Comparison of ENCODE assay signal across 1 cellular context in the genomic region with DNA sequence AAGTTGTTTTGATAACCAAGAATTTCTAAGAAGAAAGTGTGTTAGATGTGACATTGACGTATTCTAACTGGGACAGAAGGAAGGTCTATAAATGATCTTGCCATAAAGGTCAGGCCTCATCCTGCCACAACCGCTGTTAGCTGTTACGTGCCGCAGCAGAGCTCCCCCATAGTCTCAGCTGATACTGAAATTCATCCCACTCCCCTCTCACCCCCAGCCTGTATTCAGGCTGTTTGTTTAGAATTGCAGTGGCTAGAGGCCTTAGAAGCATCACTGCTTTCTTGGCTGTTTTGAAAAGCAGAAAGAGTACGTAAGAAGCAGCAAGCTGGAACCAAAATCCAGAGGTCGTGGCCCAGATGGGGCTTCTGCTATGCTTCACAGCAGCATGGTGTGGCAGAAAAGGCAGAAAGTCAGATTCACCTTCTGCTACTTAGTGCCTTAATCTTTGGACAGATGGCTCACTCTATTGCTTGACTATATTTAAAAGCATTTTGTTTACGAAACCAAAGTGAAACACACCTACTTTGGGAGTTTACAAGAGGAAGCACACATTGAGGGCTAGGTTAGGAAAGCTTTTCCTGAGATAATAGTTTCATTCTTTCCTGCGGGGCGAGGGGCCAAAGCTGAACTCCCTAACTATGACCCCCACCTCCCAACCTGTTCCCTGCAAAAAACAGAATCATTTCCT.
TF ChIP-seq lines count a peak whose summit lies in the region.

No MANE protein-coding gene starts in this region.

TF ChIP-seq in H1, 55 proteins besides CTCF, POLR2A, EP300 and RAD21:
- TF ChIP-seq BCL11A (IDR thresholded peaks at IDR 0.05; ENCODE audit: low read depth in 2 of 2, low read length in 2 of 2): no peak
- TF ChIP-seq SP4 (IDR thresholded peaks at IDR 0.05; ENCODE audit: low read length): no peak
- TF ChIP-seq TAF7 (optimal IDR thresholded peaks at IDR 0.05; ENCODE audit: borderline replicate concordance, low read depth, low read length): no peak
- no peak for TF ChIP-seq EGR1 (IDR thresholded peaks at IDR 0.05; ENCODE audit: borderline replicate concordance, low read depth, low read length)
- TF ChIP-seq, protein P1, sequence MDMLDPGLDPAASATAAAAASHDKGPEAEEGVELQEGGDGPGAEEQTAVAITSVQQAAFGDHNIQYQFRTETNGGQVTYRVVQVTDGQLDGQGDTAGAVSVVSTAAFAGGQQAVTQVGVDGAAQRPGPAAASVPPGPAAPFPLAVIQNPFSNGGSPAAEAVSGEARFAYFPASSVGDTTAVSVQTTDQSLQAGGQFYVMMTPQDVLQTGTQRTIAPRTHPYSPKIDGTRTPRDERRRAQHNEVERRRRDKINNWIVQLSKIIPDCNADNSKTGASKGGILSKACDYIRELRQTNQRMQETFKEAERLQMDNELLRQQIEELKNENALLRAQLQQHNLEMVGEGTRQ (IDR thresholded peaks at IDR 0.05; ENCODE audit: low read length): no peak
- TF ChIP-seq SUZ12 (IDR thresholded peaks at IDR 0.05; ENCODE audit: low read length): no peak
- TF ChIP-seq RXRA (IDR thresholded peaks at IDR 0.05; ENCODE audit: insufficient read depth, low read depth, low read length): no peak
- TF ChIP-seq SP2 (IDR thresholded peaks at IDR 0.05; ENCODE audit: low read length): no peak
- no peak for TF ChIP-seq CBX5 (IDR thresholded peaks at IDR 0.05; ENCODE audit: low read depth, low read length)
- no peak for TF ChIP-seq SIX5 (IDR thresholded peaks at IDR 0.05; ENCODE audit: low read depth, low read length)
- TF ChIP-seq TAF1 (IDR thresholded peaks at IDR 0.05; ENCODE audit: low read depth, low read length): no peak
- no peak for TF ChIP-seq RFX5 (IDR thresholded peaks at IDR 0.05; ENCODE audit: borderline replicate concordance, low read depth, low read length)
- TF ChIP-seq HDAC2 (IDR thresholded peaks at IDR 0.05; ENCODE audit: borderline replicate concordance in 1 of 2, low read depth in 2 of 2, low read length in 2 of 2): no peak
- TF ChIP-seq HDAC6 (IDR thresholded peaks at IDR 0.05; ENCODE audit: low read depth, low read length): no peak
